ENCODE assay signal across 8 cellular contexts in the genomic region with DNA sequence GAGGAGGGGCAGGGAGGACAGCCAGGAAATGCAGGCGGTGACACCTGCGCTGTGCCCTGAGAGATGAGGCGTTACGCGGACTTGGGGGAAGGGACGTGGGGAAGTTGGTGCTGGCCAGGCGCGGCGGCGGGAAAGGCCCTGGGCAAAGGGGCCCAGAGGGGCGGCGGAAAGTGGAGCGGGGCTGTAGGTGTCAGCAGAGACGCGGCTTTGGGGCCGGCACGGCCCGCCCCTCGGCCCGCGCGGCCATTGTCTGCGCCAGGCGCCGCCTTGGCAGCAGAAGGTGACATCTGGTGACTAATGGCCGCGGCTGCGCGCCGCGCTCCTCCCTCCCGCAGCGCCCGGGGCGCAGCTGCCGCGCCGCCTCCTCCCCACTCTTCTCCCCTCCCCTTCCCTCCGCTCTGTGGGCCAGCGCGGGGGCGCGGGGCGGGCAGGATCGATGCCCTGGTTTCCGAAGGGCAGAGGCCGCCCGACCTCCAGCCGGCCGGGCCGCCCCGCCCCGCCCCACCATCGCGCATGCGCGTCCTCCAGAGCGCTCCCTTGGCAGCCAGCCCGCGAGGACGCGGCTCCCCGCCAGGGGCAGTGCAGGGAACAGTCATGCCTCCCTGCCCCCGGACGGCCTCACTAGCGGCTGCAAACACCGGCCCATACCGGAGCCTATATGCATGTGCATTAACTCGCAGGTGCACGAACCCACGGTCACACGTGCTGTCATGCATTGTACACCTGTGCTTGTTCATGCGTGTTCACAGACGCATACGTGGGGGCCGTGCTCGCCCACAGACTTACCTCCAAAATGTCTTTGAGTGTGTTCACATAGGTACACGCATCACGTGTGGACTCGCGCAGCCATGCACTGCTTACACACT.
DNase-seq lines count a peak whose midpoint lies in the region; ATAC-seq and TF ChIP-seq lines count a peak whose summit lies in the region.

No MANE protein-coding gene starts in this region.

- H3K36me3 Mint-ChIP-seq in activated naive CD4-positive, alpha-beta T cell treated with anti-CD3 and anti-CD28 coated beads, Interleukin-2, amount 50 U/mL, for 72 hours, result peaks cover 6 to 9% of the 10 kb centered on the region in 2 donors

- intact Hi-C loops in Right ventricle myocardium inferior (cut with DNase I), result loop anchor here (5.0 to 10.0 kb wide), 6 partner anchors 86 to 892 kb away; no protein-coding TSS in a partner anchor

- H3K4me3 ChIP-seq in GM12864 (ENCODE audit: low read depth, low read length) (peak overlapping the region; percentile 55), SK-N-MC (peak overlapping the region; percentile 77), parathyroid adenoma (ENCODE audit: low read depth, low read length) (peak overlapping the region; percentile 65), tibial nerve (peak overlapping the region; percentile 27 to 66 (median 48))

- H2AFZ ChIP-seq in parathyroid adenoma, result peak overlapping the region; percentile 85

- TF ChIP-seq CTCF in GM12864 (IDR thresholded peaks at IDR 0.05; ENCODE audit: low read depth, low read length, missing control alignments) (peak; percentile 87), parathyroid adenoma (IDR thresholded peaks at IDR 0.05) (peak; percentile 87), tibial nerve (IDR thresholded peaks at IDR 0.05) (peak; percentile 68 to 95 (median 85))

- no peaks in the 10 kb centered on the region for H3K79me2 ChIP-seq in parathyroid adenoma

- H3K4me2 ChIP-seq in parathyroid adenoma (ENCODE audit: low read length), result peak overlapping the region; percentile 74

- H3K27ac ChIP-seq in SK-N-MC (peak overlapping the region; percentile 42; the same call in 1 of the 2 replicates), parathyroid adenoma (peak overlapping the region; percentile 95), tibial nerve (peak overlapping the region; percentile 16 to 87 (median 86))

- TF ChIP-seq EP300 in tibial nerve (IDR thresholded peaks at IDR 0.05), result peak in 1 of 2 donors; percentile 95

- DNase-seq in GM12864 (ENCODE audit: low read depth) (peak; percentile 60), NCI-H1048 (lab: John Stamatoyannopoulos, UW) (peak; percentile 80), SK-N-MC (ENCODE audit: low read depth, low spot score) (no peak), Right ventricle myocardium inferior (ENCODE audit: missing footprints) (peak; percentile 97), tibial nerve (ENCODE audit: low spot score in 2 of 2) (peak; percentile 89)
- peak; percentile 95 to 97 for DNase-seq in activated naive CD4-positive, alpha-beta T cell treated with anti-CD3 and anti-CD28 coated beads, Interleukin-2, amount 50 U/mL, for 72 hours (ENCODE audit: low spot score in 2 of 2)

- peak overlapping the region; percentile 59 for H3K9ac ChIP-seq in SK-N-MC (ENCODE audit: insufficient read length)
- H3K9ac ChIP-seq in parathyroid adenoma, result peak overlapping the region; percentile 69

- ATAC-seq in HG02610 (IDR thresholded peaks at IDR 0.05; ENCODE audit: unreplicated experiment) (peak; percentile 84), Right ventricle myocardium inferior (peak; percentile 97)
- peak; percentile 91 to 96 for ATAC-seq in activated naive CD4-positive, alpha-beta T cell treated with anti-CD3 and anti-CD28 coated beads, Interleukin-2, amount 50 U/mL, for 72 hours

- H3K36me3 ChIP-seq in SK-N-MC (ENCODE audit: insufficient read depth, low read length) (no peaks in the 10 kb centered on the region), parathyroid adenoma (ENCODE audit: control insufficient read depth, insufficient read depth, low read length) (no peaks in the 10 kb centered on the region), tibial nerve (no peaks in the 10 kb centered on the region)

- WGBS in tibial nerve, 2 donors, result 7 to 12% methylated on average over 39 to 62 of the region's 81 CpGs

- H3K9me3 Mint-ChIP-seq in activated naive CD4-positive, alpha-beta T cell treated with anti-CD3 and anti-CD28 coated beads, Interleukin-2, amount 50 U/mL, for 72 hours, result peaks cover 0 to 11% of the 10 kb centered on the region in 2 donors

- H3K27ac Mint-ChIP-seq in activated naive CD4-positive, alpha-beta T cell treated with anti-CD3 and anti-CD28 coated beads, Interleukin-2, amount 50 U/mL, for 72 hours, result peak overlapping the region; percentile 86 to 93

- TF ChIP-seq POLR2A in tibial nerve (IDR thresholded peaks at IDR 0.05), result peak; percentile 16 to 59

- H3K4me1 ChIP-seq in parathyroid adenoma (peaks cover 20% of the 10 kb centered on the region), tibial nerve (peaks cover 0 to 18% (median 1%) of the 10 kb centered on the region in 4 donors)

- H3K9me3 ChIP-seq in SK-N-MC (ENCODE audit: low read depth, low read length) (no peaks in the 10 kb centered on the region), parathyroid adenoma (ENCODE audit: control insufficient read depth, low read length) (no peaks in the 10 kb centered on the region), tibial nerve (no peaks in the 10 kb centered on the region)

- H3K27me3 ChIP-seq in parathyroid adenoma (ENCODE audit: control insufficient read depth, insufficient read depth, low read length) (no peaks in the 10 kb centered on the region), tibial nerve (no peaks in the 10 kb centered on the region)

Comparison
In these comparisons a context has a peak if more than half of its experiments do, and no peak if none do; other contexts are left out.
1. H3K27ac ChIP-seq: peak in every context shown above with its lines; median percentile 95 in parathyroid adenoma; 86 in tibial nerve; 42 in SK-N-MC.